Comparison of ENCODE assay signal across 15 cellular contexts in the genomic region with DNA sequence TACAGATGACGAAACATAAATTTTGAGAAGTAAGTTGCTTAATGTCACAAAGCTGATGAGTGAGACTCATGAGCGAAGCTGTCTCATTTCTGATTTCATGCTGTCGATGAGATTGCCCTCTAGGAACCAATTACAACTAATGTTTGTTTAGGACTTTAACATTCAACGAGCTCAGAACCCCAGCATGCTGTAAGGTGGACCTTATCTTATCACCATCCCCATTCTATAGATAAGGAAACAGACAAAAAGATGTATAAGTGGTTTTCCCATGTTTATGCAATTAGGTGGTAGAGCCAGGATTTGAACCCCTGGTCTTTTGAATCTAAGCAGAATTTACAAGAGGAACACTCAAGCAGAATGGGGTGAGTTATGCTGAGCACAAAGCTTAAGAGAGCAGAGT.
"Had no signal": no experiment of that assay in that cellular context is flagged by ENCODE, and none has a peak within 500 bp of the region (broad histone marks: within the 10 kb centered on the region; RNA-seq: fewer than 3 reads in every experiment).

No MANE protein-coding gene starts in this region.

- H3K27me3 ChIP-seq: brain microvascular endothelial cell, dorsolateral prefrontal cortex, suprapubic skin had no signal

- H3K27ac ChIP-seq: brain microvascular endothelial cell, dorsolateral prefrontal cortex, epithelial cell of prostate, suprapubic skin, WERI-Rb-1 had no signal

- H3K36me3 ChIP-seq: brain microvascular endothelial cell, suprapubic skin, WERI-Rb-1 had no signal

- DNase-seq: activated CD4-positive, alpha-beta T cell treated with anti-CD3 and anti-CD28 coated beads for 1 hour; activated naive CD8-positive, alpha-beta T cell treated with anti-CD3 and anti-CD28 coated beads for 36 hours; amygdala; brain microvascular endothelial cell; central memory CD4-positive, alpha-beta T cell; dorsolateral prefrontal cortex; foreskin fibroblast; hippocampal formation; stimulated activated CD4-positive, alpha-beta T cell treated with anti-CD3 and anti-CD28 coated beads, Interleukin-12 subunit alpha, Interleukin-12 subunit beta, amount 100 ng/mL, for 4 hours; stimulated activated CD4-positive, alpha-beta T cell treated with anti-CD3 and anti-CD28 coated beads, Interleukin-2, amount 100 ng/mL, for 24 hours; T-helper 1 cell; T1000; WERI-Rb-1 had no signal

- H3K4me3 ChIP-seq: dorsolateral prefrontal cortex, suprapubic skin had no signal
